In the genomic region with DNA sequence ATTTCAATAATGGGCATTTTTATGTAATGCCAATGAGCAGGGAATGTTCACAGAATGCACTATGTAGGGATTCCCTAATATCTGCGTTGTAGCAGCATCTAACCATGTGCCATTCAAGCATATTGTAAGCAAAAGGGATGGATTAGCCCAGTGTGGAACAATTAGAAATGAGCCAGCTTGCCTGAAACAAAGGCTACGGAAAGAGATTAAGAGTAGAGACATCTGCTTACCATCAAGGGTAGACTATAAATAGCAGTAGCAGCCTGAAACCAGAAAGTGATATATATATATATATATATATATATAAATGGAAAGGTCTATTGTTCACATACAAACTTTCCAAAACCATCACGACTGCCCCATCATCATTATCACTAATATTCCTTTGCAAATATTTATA, we compare ENCODE assay signal across 1 cellular context.
TF ChIP-seq lines count a peak whose summit lies in the region.

No MANE protein-coding gene starts in this region.

TF ChIP-seq in K562, 482 proteins besides CTCF, POLR2A, EP300 and RAD21 (continued from another document):
- TF ChIP-seq, protein P1, sequence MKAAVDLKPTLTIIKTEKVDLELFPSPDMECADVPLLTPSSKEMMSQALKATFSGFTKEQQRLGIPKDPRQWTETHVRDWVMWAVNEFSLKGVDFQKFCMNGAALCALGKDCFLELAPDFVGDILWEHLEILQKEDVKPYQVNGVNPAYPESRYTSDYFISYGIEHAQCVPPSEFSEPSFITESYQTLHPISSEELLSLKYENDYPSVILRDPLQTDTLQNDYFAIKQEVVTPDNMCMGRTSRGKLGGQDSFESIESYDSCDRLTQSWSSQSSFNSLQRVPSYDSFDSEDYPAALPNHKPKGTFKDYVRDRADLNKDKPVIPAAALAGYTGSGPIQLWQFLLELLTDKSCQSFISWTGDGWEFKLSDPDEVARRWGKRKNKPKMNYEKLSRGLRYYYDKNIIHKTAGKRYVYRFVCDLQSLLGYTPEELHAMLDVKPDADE (conservative IDR thresholded peaks at IDR 0.05; ENCODE audit: control insufficient read depth, low read depth, low read length) = no peak
- TF ChIP-seq ESRRB (CRISPR knock-in tag; IDR thresholded peaks at IDR 0.05; ENCODE audit: borderline replicate concordance) (no peak), NR2C1 (IDR thresholded peaks at IDR 0.05) (no peak), NR2C1 (tag; IDR thresholded peaks at IDR 0.05) (no peak), TBL1XR1 (IDR thresholded peaks at IDR 0.05; ENCODE audit: low read length in 2 of 2) (no peak), STAT5B (CRISPR knock-in tag; IDR thresholded peaks at IDR 0.05) (no peak), LCOR (CRISPR knock-in tag; IDR thresholded peaks at IDR 0.05) (no peak)
TF ChIP-seq in K562: peak in this region for 0.
